8 cellular contexts compared by ENCODE assay signal in genomic region chr20:56467969-56468316, GRCh38. TPM values are rescaled to one million over a fixed set of nuclear protein-coding genes. Genes with fewer than 3 reads are reported as not detected.
A peak's percentile ranks its signal among the peaks of the same experiment; 100 is the strongest.
DNase-seq lines count a peak whose midpoint lies in the region; ATAC-seq and TF ChIP-seq lines count a peak whose summit lies in the region.

No MANE protein-coding gene starts in this region.

- peaks cover 0 to 14% (median 5%) of the 10 kb centered on the region in 4 donors for H3K36me3 ChIP-seq in upper lobe of left lung

- ATAC-seq in activated naive CD8-positive, alpha-beta T cell treated with anti-CD3 and anti-CD28 coated beads, Interleukin-2, amount 50 U/mL, for 24 hours: no peak
- ATAC-seq in upper lobe of left lung (ENCODE audit: low FRiP score in 2 of 2): peak in 1 of 2 donors; percentile 31

- CTCF ChIA-PET in activated naive CD4-positive, alpha-beta T cell treated with anti-CD3 and anti-CD28 coated beads, Interleukin-2, amount 10 ng/mL, durations not matched to agents 7 days and 5 days (lab: Charles Lee): interaction anchor here (1.0 to 1.4 kb wide), 5 partner anchors 45 to 70 kb away, joined by 3 to 4 read pairs (median 3); partner anchors contain the start of gene CASS4

- no peak for TF ChIP-seq EP300 in upper lobe of left lung (IDR thresholded peaks at IDR 0.05)

- peak overlapping the region; percentile 86 to 95 (median 88) for H3K27ac ChIP-seq in upper lobe of left lung

- H3K9me3 Mint-ChIP-seq in activated naive CD4-positive, alpha-beta T cell treated with anti-CD3 and anti-CD28 coated beads, Interleukin-2, amount 10 ng/mL, durations not matched to agents 7 days and 5 days: no peaks in the 10 kb centered on the region
- H3K9me3 Mint-ChIP-seq in activated naive CD8-positive, alpha-beta T cell treated with anti-CD3 and anti-CD28 coated beads, Interleukin-2, amount 50 U/mL, for 24 hours: no peaks in the 10 kb centered on the region

- DNase-seq in activated naive CD4-positive, alpha-beta T cell treated with anti-CD3 and anti-CD28 coated beads, Interleukin-2, amount 10 ng/mL, durations not matched to agents 7 days and 5 days: no peak
- no peak for DNase-seq in activated naive CD4-positive, alpha-beta T cell (lab: John Stamatoyannopoulos, UW)
- no peak for DNase-seq in activated naive CD8-positive, alpha-beta T cell treated with anti-CD3 and anti-CD28 coated beads, Interleukin-2, amount 50 U/mL, for 24 hours
- DNase-seq in lower leg skin (ENCODE audit: low spot score in 2 of 2) (no peak), upper lobe of left lung (no peak), NCI-H146 treated with DMSO at 0.1 percent for 48 hours (lab: John Stamatoyannopoulos, UW; ENCODE audit: unreplicated experiment) (no peak), NCI-H526 treated with DMSO at 0.1 percent for 48 hours (lab: John Stamatoyannopoulos, UW) (no peak), NCI-H128 (lab: John Stamatoyannopoulos, UW; ENCODE audit: unreplicated experiment) (no peak)

- H3K27ac Mint-ChIP-seq in activated naive CD4-positive, alpha-beta T cell treated with anti-CD3 and anti-CD28 coated beads, Interleukin-2, amount 10 ng/mL, durations not matched to agents 7 days and 5 days: peak overlapping the region; percentile 99
- peak overlapping the region; percentile 93 for H3K27ac Mint-ChIP-seq in activated naive CD8-positive, alpha-beta T cell treated with anti-CD3 and anti-CD28 coated beads, Interleukin-2, amount 50 U/mL, for 24 hours

- peak overlapping the region; percentile 100 for H3K4me3 Mint-ChIP-seq in activated naive CD4-positive, alpha-beta T cell treated with anti-CD3 and anti-CD28 coated beads, Interleukin-2, amount 10 ng/mL, durations not matched to agents 7 days and 5 days
- peak overlapping the region; percentile 99 for H3K4me3 Mint-ChIP-seq in activated naive CD8-positive, alpha-beta T cell treated with anti-CD3 and anti-CD28 coated beads, Interleukin-2, amount 50 U/mL, for 24 hours

- TF ChIP-seq CTCF in lower leg skin (IDR thresholded peaks at IDR 0.05) (no peak), upper lobe of left lung (IDR thresholded peaks at IDR 0.05) (no peak)

- peaks cover 14 to 29% (median 17%) of the 10 kb centered on the region in 4 donors for H3K4me1 ChIP-seq in upper lobe of left lung

- H3K27me3 ChIP-seq in upper lobe of left lung: no peaks in the 10 kb centered on the region

- peaks cover 1% of the 10 kb centered on the region for H3K36me3 Mint-ChIP-seq in activated naive CD4-positive, alpha-beta T cell treated with anti-CD3 and anti-CD28 coated beads, Interleukin-2, amount 10 ng/mL, durations not matched to agents 7 days and 5 days
- no peaks in the 10 kb centered on the region for H3K36me3 Mint-ChIP-seq in activated naive CD8-positive, alpha-beta T cell treated with anti-CD3 and anti-CD28 coated beads, Interleukin-2, amount 50 U/mL, for 24 hours (ENCODE audit: low read depth)

- intact Hi-C loops in lower leg skin (cut with DNase I; ENCODE audit: low total_unique reads): no loop called here

- H3K4me3 ChIP-seq in lower leg skin (ENCODE audit: low read depth, poor library complexity, severe bottlenecking): peak overlapping the region; percentile 69
- peak overlapping the region; percentile 72 to 91 (median 78) for H3K4me3 ChIP-seq in upper lobe of left lung

- peaks cover 61% of the 10 kb centered on the region for H3K4me1 Mint-ChIP-seq in activated naive CD4-positive, alpha-beta T cell treated with anti-CD3 and anti-CD28 coated beads, Interleukin-2, amount 10 ng/mL, durations not matched to agents 7 days and 5 days
- peaks cover 49% of the 10 kb centered on the region for H3K4me1 Mint-ChIP-seq in activated naive CD8-positive, alpha-beta T cell treated with anti-CD3 and anti-CD28 coated beads, Interleukin-2, amount 50 U/mL, for 24 hours

- WGBS in lower leg skin, 2 donors: 5 to 6% methylated on average over 7 of the region's 7 CpGs
- 4 to 7% methylated on average over 7 of the region's 7 CpGs for WGBS in upper lobe of left lung, 2 donors

- TF ChIP-seq POLR2A in lower leg skin (IDR thresholded peaks at IDR 0.05): no peak
- TF ChIP-seq POLR2A in upper lobe of left lung (IDR thresholded peaks at IDR 0.05): no peak

- H3K9me3 ChIP-seq in upper lobe of left lung: no peaks in the 10 kb centered on the region

- H3K27me3 Mint-ChIP-seq in activated naive CD4-positive, alpha-beta T cell treated with anti-CD3 and anti-CD28 coated beads, Interleukin-2, amount 10 ng/mL, durations not matched to agents 7 days and 5 days: peaks cover 7% of the 10 kb centered on the region
- H3K27me3 Mint-ChIP-seq in activated naive CD8-positive, alpha-beta T cell treated with anti-CD3 and anti-CD28 coated beads, Interleukin-2, amount 50 U/mL, for 24 hours: no peaks in the 10 kb centered on the region

RNA-seq across cellular contexts. Expression of gene RTF2, which starts 0.5 kb away (rescaled TPM):
- total RNA-seq in lower leg skin: 10 to 100 TPM; 37.0 to 57.8 (median 47.9) TPM
- 10 to 100 TPM; 35.6 to 87.8 (median 63.5) TPM for total RNA-seq in upper lobe of left lung

RNA-seq across cellular contexts. Expression of gene CASS4, which starts 55.9 kb away (rescaled TPM):
- total RNA-seq in lower leg skin: 1 to 10 TPM in 2 of 4 donors, under 1 TPM in 2; 0.61 to 2.9 (median 1.4) TPM
- 10 to 100 TPM; 13.4 to 31.4 (median 19.5) TPM for total RNA-seq in upper lobe of left lung

RNA-seq across cellular contexts. Expression of gene FAM209A, which starts 56.6 kb away (rescaled TPM):
- under 1 TPM in 1 of 4 donors, not detected in 3; 0.81 TPM for total RNA-seq in lower leg skin
- 1 to 10 TPM in 2 of 6 donors, under 1 TPM in 2, not detected in 2; 0.47 to 5.2 (median 1.1) TPM for total RNA-seq in upper lobe of left lung
